8 cellular contexts compared by ENCODE assay signal in the genomic region with DNA sequence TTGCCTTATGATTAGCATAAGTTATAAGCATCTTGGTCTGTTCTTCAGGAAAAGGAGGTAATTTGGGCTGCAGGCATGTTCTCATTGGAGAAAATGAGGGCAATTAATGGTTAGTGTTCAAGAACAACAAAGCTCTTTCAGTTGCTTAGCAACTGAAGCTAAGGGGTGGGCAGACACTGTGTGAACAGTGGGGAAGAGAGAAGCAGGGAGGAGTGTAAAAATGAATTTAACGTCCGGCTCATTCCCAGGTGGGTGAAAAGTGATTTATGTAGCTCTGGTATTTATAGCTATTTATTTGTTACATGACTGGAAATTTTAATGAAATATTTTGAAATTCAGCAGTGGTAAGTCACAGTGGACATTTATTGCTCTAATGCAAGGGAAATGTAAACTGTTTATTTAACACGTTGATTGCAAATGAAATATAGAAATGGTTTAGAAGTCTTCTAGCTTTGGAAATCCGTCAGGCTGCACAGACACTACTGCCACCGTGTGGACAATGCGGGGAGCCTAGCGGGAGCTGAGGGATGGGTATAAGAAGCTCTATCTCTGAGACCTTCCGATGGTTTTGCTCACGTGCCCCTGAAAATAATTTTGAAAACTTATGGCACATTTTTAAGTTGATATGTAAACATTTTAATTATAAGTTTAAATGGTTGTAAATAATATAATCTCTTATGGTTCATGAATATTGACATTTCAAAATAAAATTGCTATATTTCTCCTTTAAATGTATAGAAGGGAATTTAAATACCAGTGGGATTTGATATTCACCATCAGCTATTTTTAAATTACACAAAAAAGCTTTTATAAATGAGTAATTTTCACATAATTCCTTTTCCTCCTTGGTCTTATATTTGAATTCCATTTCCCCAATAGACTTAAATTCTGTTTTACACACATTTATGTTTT. TPM values are rescaled to one million over a fixed set of nuclear protein-coding genes. Genes with fewer than 3 reads are reported as not detected.
A peak's percentile ranks its signal among the peaks of the same experiment; 100 is the strongest.
DNase-seq lines count a peak whose midpoint lies in the region; ATAC-seq, FAIRE-seq and TF ChIP-seq lines count a peak whose summit lies in the region.

No MANE protein-coding gene starts in this region.

- H3K4me3 ChIP-seq in psoas muscle (no peak overlapping the region), vagina (peak overlapping the region in 1 of 2 donors; percentile 24)

- H3K9me3 ChIP-seq in psoas muscle (no peaks in the 10 kb centered on the region), vagina (no peaks in the 10 kb centered on the region)

- no peaks in the 10 kb centered on the region for H3K27me3 ChIP-seq in psoas muscle (ENCODE audit: insufficient read depth in 3 of 3, low read length in 2 of 3)
- H3K27me3 ChIP-seq in vagina: no peaks in the 10 kb centered on the region

- H3K4me1 Mint-ChIP-seq in activated naive CD8-positive, alpha-beta T cell treated with anti-CD3 and anti-CD28 coated beads for 36 hours: no peaks in the 10 kb centered on the region

- no peaks in the 10 kb centered on the region for H3K36me3 ChIP-seq in psoas muscle (ENCODE audit: insufficient read depth in 1 of 2, low read depth in 1 of 2)
- no peaks in the 10 kb centered on the region for H3K36me3 ChIP-seq in vagina

- H3K27ac ChIP-seq in psoas muscle: no peak overlapping the region
- no peak overlapping the region for H3K27ac ChIP-seq in vagina

- H3K4me3 Mint-ChIP-seq in activated naive CD8-positive, alpha-beta T cell treated with anti-CD3 and anti-CD28 coated beads for 36 hours: no peak overlapping the region

- TF ChIP-seq POLR2A in GM12892 (IDR thresholded peaks at IDR 0.05; ENCODE audit: low read depth, low read length) (no peak), vagina (IDR thresholded peaks at IDR 0.05) (no peak)

- peaks cover 9% of the 10 kb centered on the region for H3K27me3 Mint-ChIP-seq in activated naive CD8-positive, alpha-beta T cell treated with anti-CD3 and anti-CD28 coated beads for 36 hours

- ATAC-seq in HG02642 (IDR thresholded peaks at IDR 0.05; ENCODE audit: poor library complexity, unreplicated experiment) (peak; percentile 95), SK-N-SH treated with all-trans-retinoic acid at 6 μM for 48 hours (peak; percentile 94), Right ventricle myocardium superior (ENCODE audit: poor library complexity) (peak; percentile 83), psoas muscle (peak; percentile 53 to 80 (median 71))

- intact Hi-C loops in Right ventricle myocardium superior (cut with DNase I) (loop anchor here (5.0 kb wide), 1 partner anchor 389 kb away; no protein-coding TSS in a partner anchor), psoas muscle (cut with DNase I) (loop anchor here (2.0 to 5.0 kb wide), 2 partner anchors 389 to 390 kb away; no protein-coding TSS in a partner anchor), vagina (cut with DNase I) (no loop called here)

- no peaks in the 10 kb centered on the region for H3K36me3 Mint-ChIP-seq in activated naive CD8-positive, alpha-beta T cell treated with anti-CD3 and anti-CD28 coated beads for 36 hours

- WGBS in psoas muscle, 3 donors: 2% methylated on average over 9 of the region's 9 CpGs

- TF ChIP-seq CTCF in psoas muscle (IDR thresholded peaks at IDR 0.05): peak; percentile 88
- TF ChIP-seq CTCF in vagina (IDR thresholded peaks at IDR 0.05): peak; percentile 44 to 87 (median 76)

- peak; percentile 80 for FAIRE-seq in GM12892 (lab: Jason Lieb, UNC)

- peaks cover 4% of the 10 kb centered on the region for H3K4me1 ChIP-seq in psoas muscle
- no peaks in the 10 kb centered on the region for H3K4me1 ChIP-seq in vagina

- peak; percentile 36 for DNase-seq in GM12892 (ENCODE audit: insufficient read length)
- peak; percentile 55 for DNase-seq in NCI-H1092 treated with DMSO at 0.1 percent for 48 hours (lab: John Stamatoyannopoulos, UW)
- peak; percentile 65 for DNase-seq in activated naive CD8-positive, alpha-beta T cell treated with anti-CD3 and anti-CD28 coated beads for 36 hours
- DNase-seq in Right ventricle myocardium superior: peak; percentile 76
- DNase-seq in psoas muscle: peak; percentile 61 to 80
- DNase-seq in vagina (ENCODE audit: extremely low spot score in 2 of 2): no peak

- no peaks in the 10 kb centered on the region for H3K9me3 Mint-ChIP-seq in activated naive CD8-positive, alpha-beta T cell treated with anti-CD3 and anti-CD28 coated beads for 36 hours

- no peak overlapping the region for H3K27ac Mint-ChIP-seq in activated naive CD8-positive, alpha-beta T cell treated with anti-CD3 and anti-CD28 coated beads for 36 hours

TF ChIP-seq in SK-N-SH treated with all-trans-retinoic acid at 6 μM for 48 hours, 23 proteins besides CTCF, POLR2A, EP300 and RAD21:
- no peak for TF ChIP-seq ZFP3 (CRISPR knock-in tag; IDR thresholded peaks at IDR 0.05)
- no peak for TF ChIP-seq ESRRG (CRISPR knock-in tag; IDR thresholded peaks at IDR 0.05)
- TF ChIP-seq ZC3H10 (CRISPR knock-in tag; IDR thresholded peaks at IDR 0.05): no peak
- TF ChIP-seq, protein P1, sequence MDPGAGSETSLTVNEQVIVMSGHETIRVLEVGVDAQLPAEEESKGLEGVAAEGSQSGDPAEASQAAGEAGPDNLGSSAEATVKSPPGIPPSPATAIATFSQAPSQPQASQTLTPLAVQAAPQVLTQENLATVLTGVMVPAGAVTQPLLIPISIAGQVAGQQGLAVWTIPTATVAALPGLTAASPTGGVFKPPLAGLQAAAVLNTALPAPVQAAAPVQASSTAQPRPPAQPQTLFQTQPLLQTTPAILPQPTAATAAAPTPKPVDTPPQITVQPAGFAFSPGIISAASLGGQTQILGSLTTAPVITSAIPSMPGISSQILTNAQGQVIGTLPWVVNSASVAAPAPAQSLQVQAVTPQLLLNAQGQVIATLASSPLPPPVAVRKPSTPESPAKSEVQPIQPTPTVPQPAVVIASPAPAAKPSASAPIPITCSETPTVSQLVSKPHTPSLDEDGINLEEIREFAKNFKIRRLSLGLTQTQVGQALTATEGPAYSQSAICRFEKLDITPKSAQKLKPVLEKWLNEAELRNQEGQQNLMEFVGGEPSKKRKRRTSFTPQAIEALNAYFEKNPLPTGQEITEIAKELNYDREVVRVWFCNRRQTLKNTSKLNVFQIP (CRISPR knock-in tag; IDR thresholded peaks at IDR 0.05; ENCODE audit: borderline replicate concordance, low read depth): no peak
- TF ChIP-seq, protein P2, sequence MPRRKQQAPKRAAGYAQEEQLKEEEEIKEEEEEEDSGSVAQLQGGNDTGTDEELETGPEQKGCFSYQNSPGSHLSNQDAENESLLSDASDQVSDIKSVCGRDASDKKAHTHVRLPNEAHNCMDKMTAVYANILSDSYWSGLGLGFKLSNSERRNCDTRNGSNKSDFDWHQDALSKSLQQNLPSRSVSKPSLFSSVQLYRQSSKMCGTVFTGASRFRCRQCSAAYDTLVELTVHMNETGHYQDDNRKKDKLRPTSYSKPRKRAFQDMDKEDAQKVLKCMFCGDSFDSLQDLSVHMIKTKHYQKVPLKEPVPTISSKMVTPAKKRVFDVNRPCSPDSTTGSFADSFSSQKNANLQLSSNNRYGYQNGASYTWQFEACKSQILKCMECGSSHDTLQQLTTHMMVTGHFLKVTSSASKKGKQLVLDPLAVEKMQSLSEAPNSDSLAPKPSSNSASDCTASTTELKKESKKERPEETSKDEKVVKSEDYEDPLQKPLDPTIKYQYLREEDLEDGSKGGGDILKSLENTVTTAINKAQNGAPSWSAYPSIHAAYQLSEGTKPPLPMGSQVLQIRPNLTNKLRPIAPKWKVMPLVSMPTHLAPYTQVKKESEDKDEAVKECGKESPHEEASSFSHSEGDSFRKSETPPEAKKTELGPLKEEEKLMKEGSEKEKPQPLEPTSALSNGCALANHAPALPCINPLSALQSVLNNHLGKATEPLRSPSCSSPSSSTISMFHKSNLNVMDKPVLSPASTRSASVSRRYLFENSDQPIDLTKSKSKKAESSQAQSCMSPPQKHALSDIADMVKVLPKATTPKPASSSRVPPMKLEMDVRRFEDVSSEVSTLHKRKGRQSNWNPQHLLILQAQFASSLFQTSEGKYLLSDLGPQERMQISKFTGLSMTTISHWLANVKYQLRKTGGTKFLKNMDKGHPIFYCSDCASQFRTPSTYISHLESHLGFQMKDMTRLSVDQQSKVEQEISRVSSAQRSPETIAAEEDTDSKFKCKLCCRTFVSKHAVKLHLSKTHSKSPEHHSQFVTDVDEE (CRISPR knock-in tag; IDR thresholded peaks at IDR 0.05): no peak

RNA-seq across cellular contexts. Expression of a gene that starts 54.5 kb away (rescaled TPM):
- 13.0 TPM for polyA plus RNA-seq in GM12892 (2012; ENCODE audit: missing spikeins)
- 1 to 10 TPM; 6.3 to 6.9 TPM for total RNA-seq in activated naive CD8-positive, alpha-beta T cell treated with anti-CD3 and anti-CD28 coated beads for 36 hours
- total RNA-seq in Right ventricle myocardium superior (0.08 TPM), psoas muscle (under 1 TPM in 2 of 4 donors, not detected in 2; 0.14 to 0.76 TPM), vagina (2.2 TPM)
- under 1 TPM in 2 of 3 donors, not detected in 1; 0.03 to 0.04 TPM for polyA plus RNA-seq in psoas muscle

Comparison
In these comparisons a context has a peak if more than half of its experiments do, and no peak if none do; other contexts are left out.
1. DNase-seq: peak in GM12892 (single experiment), NCI-H1092 treated with DMSO at 0.1 percent for 48 hours (single experiment), activated naive CD8-positive, alpha-beta T cell treated with anti-CD3 and anti-CD28 coated beads for 36 hours (single experiment), Right ventricle myocardium superior (single experiment) and psoas muscle (2 of 2); none in vagina (0 of 2).
2. Peak in every context shown above with its lines, with median percentiles within 50 percentile points of each other: ATAC-seq.